18 cellular contexts compared by ENCODE assay signal in the genomic region with DNA sequence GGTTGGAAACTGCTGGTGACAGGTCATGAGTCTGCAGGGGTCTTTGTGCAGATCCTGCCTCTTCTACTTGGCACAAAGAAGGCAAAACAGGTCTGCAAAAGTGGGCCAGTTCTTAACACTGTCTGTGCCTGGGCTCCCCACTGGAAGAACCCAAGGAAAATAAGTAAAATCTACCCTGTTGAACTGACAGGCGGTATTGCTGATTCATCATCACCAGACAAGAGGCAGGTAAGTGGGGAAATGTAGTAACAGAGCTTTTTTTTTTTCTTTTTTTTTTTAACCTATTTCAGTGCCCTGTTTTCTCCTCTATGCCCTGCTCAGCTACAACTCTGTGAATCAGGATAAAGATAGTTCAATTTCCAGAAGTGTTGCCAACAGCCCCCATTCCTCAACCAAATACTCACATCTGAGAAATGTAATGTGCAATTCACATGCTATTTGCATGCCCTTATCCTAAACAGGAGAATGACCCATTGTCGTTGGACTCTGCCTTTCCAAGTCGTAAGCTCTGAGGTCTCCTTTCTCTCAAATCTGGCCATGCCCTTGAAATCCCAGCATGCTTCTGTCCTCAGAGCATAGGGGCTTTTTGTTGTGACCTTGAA.
"Had no signal": no experiment of that assay in that cellular context is flagged by ENCODE, and none has a peak within 500 bp of the region (broad histone marks: within the 10 kb centered on the region; RNA-seq: fewer than 3 reads in every experiment).

No MANE protein-coding gene starts in this region.

- H3K9me3 ChIP-seq: transverse colon had no signal

- H3K27ac ChIP-seq: transverse colon had no signal

- H3K4me1 ChIP-seq: transverse colon had no signal

- FAIRE-seq: TTC549 had no signal

- H3K27ac Mint-ChIP-seq: activated CD4-positive, alpha-beta memory T cell treated with anti-CD3 and anti-CD28 coated beads for 36 hours; activated naive CD8-positive, alpha-beta T cell; activated T-helper 1 cell treated with anti-CD3 and anti-CD28 coated beads, Interleukin-12 subunit alpha, Interleukin-12 subunit beta, Interleukin-2, Interleukin-4 antibody, amounts not matched to agents 30 ng/mL and 10 ng/mL and 1 ng/mL, durations not matched to agents 14 hours and 24 hours and 36 hours; effector memory CD8-positive, alpha-beta T cell; nephron progenitor cell; stimulated activated naive CD8-positive, alpha-beta T cell treated with anti-CD3 and anti-CD28 coated beads, Interleukin-15, Interleukin-2, amounts not matched to agents 100 ng/mL and 50 ng/mL, for 24 hours; T-helper 2 cell treated with Interferon-gamma antibody and Interleukin-4, amounts not matched to agents 5 μg/mL and 100 μg/mL, for 36 hours; WTC11 had no signal

- H3K9me3 Mint-ChIP-seq: activated T-helper 1 cell treated with anti-CD3 and anti-CD28 coated beads, Interleukin-12 subunit alpha, Interleukin-12 subunit beta, Interleukin-2, Interleukin-4 antibody, amounts not matched to agents 30 ng/mL and 10 ng/mL and 1 ng/mL, durations not matched to agents 14 hours and 24 hours and 36 hours; T-helper 2 cell treated with Interferon-gamma antibody and Interleukin-4, amounts not matched to agents 5 μg/mL and 100 μg/mL, for 36 hours; WTC11 had no signal

- H3K4me3 ChIP-seq: transverse colon had no signal

- DNase-seq: activated CD4-positive, alpha-beta memory T cell treated with anti-CD3 and anti-CD28 coated beads for 36 hours; activated CD4-positive, alpha-beta T cell treated with anti-CD3 and anti-CD28 coated beads for 4 hours; activated T-cell treated with anti-CD3 and anti-CD28 coated beads for 4 hours; caudate nucleus; effector memory CD8-positive, alpha-beta T cell; glutamatergic neuron; hypothalamus; islet precursor cell; nephron progenitor cell; occipital lobe; transverse colon had no signal

- H3K36me3 Mint-ChIP-seq: activated CD4-positive, alpha-beta memory T cell treated with anti-CD3 and anti-CD28 coated beads for 36 hours; activated naive CD8-positive, alpha-beta T cell; WTC11 had no signal

- H3K36me3 ChIP-seq: transverse colon had no signal

- ATAC-seq: effector memory CD8-positive, alpha-beta T cell; left lobe of liver; WTC11 had no signal

- H3K27me3 ChIP-seq: transverse colon had no signal

- H3K4me3 Mint-ChIP-seq: activated CD4-positive, alpha-beta memory T cell treated with anti-CD3 and anti-CD28 coated beads for 36 hours; activated naive CD8-positive, alpha-beta T cell; activated T-helper 1 cell treated with anti-CD3 and anti-CD28 coated beads, Interleukin-12 subunit alpha, Interleukin-12 subunit beta, Interleukin-2, Interleukin-4 antibody, amounts not matched to agents 30 ng/mL and 10 ng/mL and 1 ng/mL, durations not matched to agents 14 hours and 24 hours and 36 hours; effector memory CD8-positive, alpha-beta T cell; nephron progenitor cell; stimulated activated naive CD8-positive, alpha-beta T cell treated with anti-CD3 and anti-CD28 coated beads, Interleukin-15, Interleukin-2, amounts not matched to agents 100 ng/mL and 50 ng/mL, for 24 hours; T-helper 2 cell treated with Interferon-gamma antibody and Interleukin-4, amounts not matched to agents 5 μg/mL and 100 μg/mL, for 36 hours; WTC11 had no signal

- H3K27me3 Mint-ChIP-seq: stimulated activated naive CD8-positive, alpha-beta T cell treated with anti-CD3 and anti-CD28 coated beads, Interleukin-15, Interleukin-2, amounts not matched to agents 100 ng/mL and 50 ng/mL, for 24 hours had no signal
